1 cellular context compared by ENCODE assay signal in genomic region chr1:178050084-178050483, GRCh38.
TF ChIP-seq lines count a peak whose summit lies in the region.

No MANE protein-coding gene starts in this region.

TF ChIP-seq in H1, 55 proteins besides CTCF, POLR2A, EP300 and RAD21:
- TF ChIP-seq NRF1 (IDR thresholded peaks at IDR 0.05; ENCODE audit: low read depth, low read length) (no peak), CREB1 (IDR thresholded peaks at IDR 0.05) (no peak), CHD7 (IDR thresholded peaks at IDR 0.05; ENCODE audit: insufficient replicate concordance, low read length) (no peak), BACH1 (IDR thresholded peaks at IDR 0.05; ENCODE audit: low read length) (no peak), KDM4A (IDR thresholded peaks at IDR 0.05; ENCODE audit: low read depth, low read length, severe bottlenecking) (no peak), CHD1 (IDR thresholded peaks at IDR 0.05; ENCODE audit: low read depth, low read length) (no peak), BCL11A (IDR thresholded peaks at IDR 0.05; ENCODE audit: low read depth in 2 of 2, low read length in 2 of 2) (no peak)
TF ChIP-seq in H1: peak in this region for 0.
